In genomic region chr5:156581725-156582124, GRCh38 we compare ENCODE assay signal across 23 cellular contexts.
"Had no signal": no experiment of that assay in that cellular context is flagged by ENCODE, and none has a peak within 500 bp of the region (broad histone marks: within the 10 kb centered on the region; RNA-seq: fewer than 3 reads in every experiment).

No MANE protein-coding gene starts in this region.

- ATAC-seq: effector memory CD8-positive, alpha-beta T cell; gastrocnemius medialis; left colon; mucosa of descending colon; natural killer cell treated with Interleukin-12 subunit alpha and Interleukin-12 subunit beta and Interleukin-15 and Interleukin-18, amount 100 ng/mL, for 72 hours; sciatic nerve; stimulated activated memory B cell treated with anti-CD40 and anti-IgM and Interleukin-4, amounts not matched to agents 10 μg/mL and 1 μg/mL and 100 μg/mL, for 72 hours; stimulated activated naive CD8-positive, alpha-beta T cell treated with anti-CD3 and anti-CD28 coated beads, Interleukin-15, Interleukin-2, amounts not matched to agents 100 U/mL and 50 U/mL, for 24 hours had no signal

- H3K36me3 ChIP-seq: cardiac muscle cell, gastrocnemius medialis, neutrophil had no signal

- DNase-seq: effector memory CD8-positive, alpha-beta T cell; erythroblast; foreskin fibroblast; gastrocnemius medialis; hypothalamus; immature natural killer cell; islet precursor cell; left colon; mucosa of descending colon; naive B cell; retina; stimulated activated CD4-positive, alpha-beta T cell treated with anti-CD3 and anti-CD28 coated beads, Interleukin-2, amount 100 ng/mL, for 24 hours; stimulated activated CD4-positive, alpha-beta T cell treated with anti-CD3 and anti-CD28 coated beads, Interleukin-4, amount 100 ng/mL, for 4 hours; stimulated activated naive CD8-positive, alpha-beta T cell treated with anti-CD3 and anti-CD28 coated beads, Interleukin-15, Interleukin-2, amounts not matched to agents 100 U/mL and 50 U/mL, for 24 hours; trophoblast cell had no signal

- H3K4me1 ChIP-seq: parathyroid adenoma had no signal

- H3K9ac ChIP-seq: parathyroid adenoma had no signal

- H3K27me3 ChIP-seq: cardiac muscle cell, gastrocnemius medialis, neutrophil had no signal

- H3K4me3 ChIP-seq: cardiac muscle cell, coronary artery, gastrocnemius medialis, lung, mucosa of descending colon had no signal

- H3K9me3 ChIP-seq: neutrophil had no signal

- H3K27ac ChIP-seq: cardiac muscle cell, gastrocnemius medialis, neutrophil, parathyroid adenoma had no signal
